Comparison of ENCODE assay signal across 24 cellular contexts in genomic region chr4:102285831-102286230, GRCh38.
"Had no signal": no experiment of that assay in that cellular context is flagged by ENCODE, and none has a peak within 500 bp of the region (broad histone marks: within the 10 kb centered on the region; RNA-seq: fewer than 3 reads in every experiment).

No MANE protein-coding gene starts in this region.

- H3K9ac ChIP-seq: neural progenitor cell had no signal

- DNase-seq: activated B cell treated with CpG ODN at 0.5 μM for 24 hours; activated CD4-positive, alpha-beta T cell treated with anti-CD3 and anti-CD28 coated beads for 36 hours; activated CD4-positive, alpha-beta T cell treated with anti-CD3 and anti-CD28 coated beads, Interleukin-2, amount 50 U/mL, for 4 hours; activated CD8-positive, alpha-beta memory T cell treated with anti-CD3 and anti-CD28 coated beads for 24 hours; activated CD8-positive, alpha-beta memory T cell treated with anti-CD3 and anti-CD28 coated beads, Interleukin-2, amount 50 U/mL, for 4 hours; activated naive CD4-positive, alpha-beta T cell treated with Interleukin-2 at 50 U/mL for 16 hours; activated naive CD8-positive, alpha-beta T cell treated with anti-CD3 and anti-CD28 coated beads for 36 hours; activated T-cell treated with anti-CD3 and anti-CD28 coated beads, Interleukin-2, amount 50 U/mL, for 24 hours; amniotic stem cell; dermis blood vessel endothelial cell; effector memory CD4-positive, alpha-beta T cell; glutamatergic neuron; immature natural killer cell; left ventricle myocardium inferior; naive thymus-derived CD8-positive, alpha-beta T cell; sigmoid colon; spleen; stimulated activated CD4-positive, alpha-beta T cell treated with anti-CD3 and anti-CD28 coated beads, Interleukin-4, amount 100 ng/mL, for 1 hour; stimulated activated naive CD4-positive, alpha-beta T cell; SW 1271; T-helper 17 cell; upper lobe of right lung had no signal

- H3K36me3 ChIP-seq: left ventricle myocardium inferior, neural progenitor cell, sigmoid colon, upper lobe of right lung had no signal

- H3K9me3 ChIP-seq: sigmoid colon, spleen, upper lobe of right lung had no signal

- H2AFZ ChIP-seq: hepatocyte, neural progenitor cell had no signal

- H3K4me1 ChIP-seq: left ventricle myocardium inferior, neural progenitor cell, sigmoid colon, spleen, upper lobe of right lung had no signal

- H3K79me2 ChIP-seq: hepatocyte had no signal

- H3K4me3 ChIP-seq: hepatocyte, left ventricle myocardium inferior, neural progenitor cell, sigmoid colon, spleen, upper lobe of right lung had no signal

- H3K27me3 ChIP-seq: hepatocyte, neural progenitor cell, sigmoid colon, spleen, upper lobe of right lung had no signal

- H3K27ac ChIP-seq: hepatocyte, left ventricle myocardium inferior, neural progenitor cell, sigmoid colon, spleen, upper lobe of right lung had no signal

- H3K4me2 ChIP-seq: hepatocyte, neural progenitor cell had no signal
